12 cellular contexts compared by ENCODE assay signal in the genomic region with DNA sequence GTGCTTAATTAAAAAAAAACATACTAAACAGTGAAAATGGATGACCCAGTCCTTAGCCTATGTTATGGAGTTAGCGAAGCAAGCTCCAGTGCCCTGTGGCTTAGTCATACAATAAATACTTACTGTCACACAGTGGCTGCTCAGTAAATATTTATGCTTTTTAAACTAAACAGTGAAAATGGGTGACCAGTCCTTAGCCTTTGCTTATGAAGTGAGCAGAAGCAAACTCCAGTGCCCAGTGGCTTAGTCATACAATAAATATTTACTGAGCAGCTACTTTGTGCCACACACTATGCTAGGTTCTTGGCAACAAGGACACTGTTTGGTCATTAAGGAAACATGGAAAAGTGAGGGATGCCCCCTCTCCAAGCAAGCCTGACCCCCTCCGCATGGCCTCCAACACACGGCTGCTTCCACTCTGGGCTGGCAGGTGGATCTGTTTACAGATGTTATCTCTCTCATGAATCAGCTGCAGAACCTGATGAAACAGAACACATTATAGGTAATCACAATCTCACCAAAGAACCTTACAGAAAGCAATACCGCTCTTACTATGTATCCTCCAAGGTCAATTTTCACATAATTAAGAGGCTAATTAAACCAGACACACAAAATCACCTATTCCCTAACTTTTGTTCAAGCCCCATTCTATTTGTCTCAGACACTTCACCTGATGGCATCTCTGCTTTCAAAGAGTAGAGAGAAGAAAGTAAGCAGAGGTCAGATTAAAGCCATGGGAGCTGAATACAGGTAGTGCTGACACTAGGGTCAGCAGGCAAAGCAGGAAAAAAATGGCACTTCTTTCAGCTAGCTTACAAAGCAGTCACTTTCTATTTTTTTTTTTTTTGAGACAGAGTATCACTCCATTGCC. TPM values are rescaled to one million over a fixed set of nuclear protein-coding genes. Genes with fewer than 3 reads are reported as not detected.
A peak's percentile ranks its signal among the peaks of the same experiment; 100 is the strongest.
DNase-seq lines count a peak whose midpoint lies in the region; ATAC-seq and TF ChIP-seq lines count a peak whose summit lies in the region.
"Had no signal": no experiment of that assay in that cellular context is flagged by ENCODE, and none has a peak within 500 bp of the region (broad histone marks: within the 10 kb centered on the region; RNA-seq: fewer than 3 reads in every experiment).

No MANE protein-coding gene starts in this region.

- H3K4me1 Mint-ChIP-seq in central memory CD8-positive, alpha-beta T cell, result peaks cover 23% of the 10 kb centered on the region
- peaks cover 11% of the 10 kb centered on the region for H3K4me1 Mint-ChIP-seq in CD14-positive monocyte

- peak overlapping the region; percentile 8 for H3K27ac Mint-ChIP-seq in central memory CD8-positive, alpha-beta T cell (ENCODE audit: low read depth)
- H3K27ac Mint-ChIP-seq in CD14-positive monocyte, result no peak overlapping the region
- H3K27ac Mint-ChIP-seq: activated naive CD8-positive, alpha-beta T cell treated with anti-CD3 and anti-CD28 coated beads, Interleukin-2, amount 50 U/mL, for 24 hours had no signal

- no peak for ATAC-seq in central memory CD8-positive, alpha-beta T cell (replicated peaks; ENCODE audit: extremely low read depth, poor library complexity, severe bottlenecking)
- no peak for ATAC-seq in GM18861 (IDR thresholded peaks at IDR 0.05; ENCODE audit: unreplicated experiment)
- ATAC-seq: activated naive CD8-positive, alpha-beta T cell treated with anti-CD3 and anti-CD28 coated beads, Interleukin-2, amount 50 U/mL, for 24 hours; K562 had no signal

- DNase-seq in DMS53 (lab: John Stamatoyannopoulos, UW) (peak; percentile 99), NCI-H460 (ENCODE audit: extremely low read depth, low read depth) (peak; percentile 89), non-pigmented ciliary epithelial cell (ENCODE audit: low read depth) (peak; percentile 26), CD14-positive monocyte (ENCODE audit: low spot score) (no peak)
- no peak for DNase-seq in central memory CD8-positive, alpha-beta T cell (ENCODE audit: low spot score in 2 of 2)
- DNase-seq in stimulated activated naive CD4-positive, alpha-beta T cell (lab: John Stamatoyannopoulos, UW), result no peak
- DNase-seq in central memory CD4-positive, alpha-beta T cell, result no peak
- DNase-seq: activated naive CD8-positive, alpha-beta T cell treated with anti-CD3 and anti-CD28 coated beads, Interleukin-2, amount 50 U/mL, for 24 hours; tibial artery had no signal

- no peaks in the 10 kb centered on the region for H3K9me3 Mint-ChIP-seq in central memory CD8-positive, alpha-beta T cell
- peaks cover 0 to 4% (median 0%) of the 10 kb centered on the region in 7 donors for H3K9me3 Mint-ChIP-seq in CD14-positive monocyte
- H3K9me3 Mint-ChIP-seq: activated naive CD8-positive, alpha-beta T cell treated with anti-CD3 and anti-CD28 coated beads, Interleukin-2, amount 50 U/mL, for 24 hours; T-helper 2 cell treated with Interferon-gamma antibody and Interleukin-4, amounts not matched to agents 5 μg/mL and 100 μg/mL, for 36 hours had no signal

- peaks cover 43% of the 10 kb centered on the region for H3K36me3 Mint-ChIP-seq in central memory CD8-positive, alpha-beta T cell (ENCODE audit: insufficient read depth)
- H3K36me3 Mint-ChIP-seq in CD14-positive monocyte, result peaks cover 57 to 89% of the 10 kb centered on the region in 2 donors

- no peak for TF ChIP-seq CTCF in CD14-positive monocyte (IDR thresholded peaks at IDR 0.05)

- no peaks in the 10 kb centered on the region for H3K27me3 Mint-ChIP-seq in central memory CD8-positive, alpha-beta T cell
- peaks cover 0 to 2% (median 0%) of the 10 kb centered on the region in 3 donors for H3K27me3 Mint-ChIP-seq in CD14-positive monocyte (ENCODE audit: low read depth in 3 of 3)
- H3K27me3 Mint-ChIP-seq: activated naive CD8-positive, alpha-beta T cell treated with anti-CD3 and anti-CD28 coated beads, Interleukin-2, amount 50 U/mL, for 24 hours had no signal

- H3K4me3 Mint-ChIP-seq in central memory CD8-positive, alpha-beta T cell, result no peak overlapping the region
- no peak overlapping the region for H3K4me3 Mint-ChIP-seq in CD14-positive monocyte
- H3K4me3 Mint-ChIP-seq: activated naive CD8-positive, alpha-beta T cell treated with anti-CD3 and anti-CD28 coated beads, Interleukin-2, amount 50 U/mL, for 24 hours; T-helper 2 cell treated with Interferon-gamma antibody and Interleukin-4, amounts not matched to agents 5 μg/mL and 100 μg/mL, for 36 hours had no signal

- intact Hi-C loops in CD14-positive monocyte (cut with micrococcal nuclease), result no loop called here

RNA-seq across cellular contexts. Expression of a gene that starts 27.3 kb away (rescaled TPM):
- total RNA-seq in NCI-H460 (2014; rRNA removed; shearing (Covaris generic)), result 31.9 and 34.9 TPM in 2 replicates
- 56.1 and 56.4 TPM in 2 replicates for polyA plus RNA-seq in NCI-H460 (2014; cell fraction: nucleus; rRNA removed)
- polyA plus RNA-seq in CD14-positive monocyte, result 10 to 100 TPM; 24.4 to 25.5 TPM

Comparison
In these comparisons a context has a peak if more than half of its experiments do, and no peak if none do; other contexts are left out.
1. DNase-seq: peak in DMS53 (single experiment), NCI-H460 (single experiment) and non-pigmented ciliary epithelial cell (single experiment); none in central memory CD8-positive, alpha-beta T cell (0 of 2), stimulated activated naive CD4-positive, alpha-beta T cell (0 of 6), central memory CD4-positive, alpha-beta T cell (single experiment) and CD14-positive monocyte (single experiment).